ENCODE assay signal across 1 cellular context in the genomic region with DNA sequence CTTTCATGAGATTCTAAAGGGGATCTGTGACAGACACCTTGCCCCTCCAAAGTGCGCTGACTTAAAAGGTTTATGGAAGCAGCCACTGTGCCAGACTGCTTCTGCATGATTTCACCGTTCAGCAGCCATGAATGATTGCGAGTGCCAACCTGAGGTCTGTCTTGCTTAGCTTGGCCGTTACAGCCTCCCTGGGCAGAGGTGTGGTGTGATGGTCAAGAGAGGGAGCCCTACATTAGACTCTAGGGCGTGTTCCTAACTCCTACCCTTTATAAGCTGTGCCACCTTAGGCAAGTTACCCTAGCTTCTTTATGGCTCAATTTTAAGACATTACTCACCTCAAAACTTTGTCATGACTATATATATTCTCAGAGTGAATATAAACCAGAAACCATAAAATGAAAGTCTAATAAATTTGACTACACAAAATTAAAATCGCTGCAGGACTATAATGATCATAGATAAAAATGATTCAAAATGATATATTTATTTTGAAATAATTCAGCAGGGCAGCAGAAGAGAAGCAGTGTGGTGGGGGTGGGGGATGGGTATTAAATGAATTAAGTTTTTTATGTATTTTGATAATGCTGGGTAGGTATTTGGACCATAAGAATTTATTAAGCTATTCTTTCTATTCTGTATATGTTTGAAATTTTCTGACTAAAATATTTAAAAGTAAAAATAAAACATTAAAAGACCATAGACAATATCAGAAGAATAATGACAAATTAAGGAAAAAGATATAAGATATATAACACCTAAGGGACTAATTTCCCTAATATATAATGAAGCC.
TF ChIP-seq lines count a peak whose summit lies in the region.

No MANE protein-coding gene starts in this region.

TF ChIP-seq in HepG2, 621 proteins besides CTCF, POLR2A, EP300 and RAD21:
- no peak for TF ChIP-seq GZF1 (CRISPR knock-in tag; IDR thresholded peaks at IDR 0.05)
- TF ChIP-seq HNRNPK (IDR thresholded peaks at IDR 0.05; ENCODE audit: low read depth, low read length, poor library complexity, severe bottlenecking), result peak; percentile 90
